In genomic region chr3:45638299-45639043, GRCh38 we compare ENCODE assay signal across 1 cellular context.
TF ChIP-seq lines count a peak whose summit lies in the region.

No MANE protein-coding gene starts in this region.

TF ChIP-seq in K562, 482 proteins besides CTCF, POLR2A, EP300 and RAD21:
- TF ChIP-seq CSDE1 (IDR thresholded peaks at IDR 0.05) (no peak), SUPT5H (IDR thresholded peaks at IDR 0.05) (no peak), ZNF586 (CRISPR knock-in tag; conservative IDR thresholded peaks at IDR 0.05) (no peak), ZC3H8 (IDR thresholded peaks at IDR 0.05) (no peak), TCF7L2 (IDR thresholded peaks at IDR 0.05; ENCODE audit: low read depth, low read length) (no peak), BRD9 (IDR thresholded peaks at IDR 0.05; ENCODE audit: low read depth, partially characterized antibody) (no peak), RBM25 (IDR thresholded peaks at IDR 0.05; ENCODE audit: low read depth, low read length, severe bottlenecking) (peak; percentile 40), CHD2 (IDR thresholded peaks at IDR 0.05; ENCODE audit: low read depth, low read length) (no peak), ZNF146 (CRISPR knock-in tag; IDR thresholded peaks at IDR 0.05; ENCODE audit: unreplicated experiment) (peak; percentile 89)
- TF ChIP-seq, protein P1, sequence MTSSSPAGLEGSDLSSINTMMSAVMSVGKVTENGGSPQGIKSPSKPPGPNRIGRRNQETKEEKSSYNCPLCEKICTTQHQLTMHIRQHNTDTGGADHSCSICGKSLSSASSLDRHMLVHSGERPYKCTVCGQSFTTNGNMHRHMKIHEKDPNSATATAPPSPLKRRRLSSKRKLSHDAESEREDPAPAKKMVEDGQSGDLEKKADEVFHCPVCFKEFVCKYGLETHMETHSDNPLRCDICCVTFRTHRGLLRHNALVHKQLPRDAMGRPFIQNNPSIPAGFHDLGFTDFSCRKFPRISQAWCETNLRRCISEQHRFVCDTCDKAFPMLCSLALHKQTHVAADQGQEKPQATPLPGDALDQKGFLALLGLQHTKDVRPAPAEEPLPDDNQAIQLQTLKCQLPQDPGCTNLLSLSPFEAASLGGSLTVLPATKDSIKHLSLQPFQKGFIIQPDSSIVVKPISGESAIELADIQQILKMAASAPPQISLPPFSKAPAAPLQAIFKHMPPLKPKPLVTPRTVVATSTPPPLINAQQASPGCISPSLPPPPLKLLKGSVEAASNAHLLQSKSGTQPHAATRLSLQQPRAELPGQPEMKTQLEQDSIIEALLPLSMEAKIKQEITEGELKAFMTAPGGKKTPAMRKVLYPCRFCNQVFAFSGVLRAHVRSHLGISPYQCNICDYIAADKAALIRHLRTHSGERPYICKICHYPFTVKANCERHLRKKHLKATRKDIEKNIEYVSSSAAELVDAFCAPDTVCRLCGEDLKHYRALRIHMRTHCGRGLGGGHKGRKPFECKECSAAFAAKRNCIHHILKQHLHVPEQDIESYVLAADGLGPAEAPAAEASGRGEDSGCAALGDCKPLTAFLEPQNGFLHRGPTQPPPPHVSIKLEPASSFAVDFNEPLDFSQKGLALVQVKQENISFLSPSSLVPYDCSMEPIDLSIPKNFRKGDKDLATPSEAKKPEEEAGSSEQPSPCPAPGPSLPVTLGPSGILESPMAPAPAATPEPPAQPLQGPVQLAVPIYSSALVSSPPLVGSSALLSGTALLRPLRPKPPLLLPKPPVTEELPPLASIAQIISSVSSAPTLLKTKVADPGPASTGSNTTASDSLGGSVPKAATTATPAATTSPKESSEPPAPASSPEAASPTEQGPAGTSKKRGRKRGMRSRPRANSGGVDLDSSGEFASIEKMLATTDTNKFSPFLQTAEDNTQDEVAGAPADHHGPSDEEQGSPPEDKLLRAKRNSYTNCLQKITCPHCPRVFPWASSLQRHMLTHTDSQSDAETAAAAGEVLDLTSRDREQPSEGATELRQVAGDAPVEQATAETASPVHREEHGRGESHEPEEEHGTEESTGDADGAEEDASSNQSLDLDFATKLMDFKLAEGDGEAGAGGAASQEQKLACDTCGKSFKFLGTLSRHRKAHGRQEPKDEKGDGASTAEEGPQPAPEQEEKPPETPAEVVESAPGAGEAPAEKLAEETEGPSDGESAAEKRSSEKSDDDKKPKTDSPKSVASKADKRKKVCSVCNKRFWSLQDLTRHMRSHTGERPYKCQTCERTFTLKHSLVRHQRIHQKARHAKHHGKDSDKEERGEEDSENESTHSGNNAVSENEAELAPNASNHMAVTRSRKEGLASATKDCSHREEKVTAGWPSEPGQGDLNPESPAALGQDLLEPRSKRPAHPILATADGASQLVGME (CRISPR knock-in tag; IDR thresholded peaks at IDR 0.05): no peak
